In genomic region chr17:81927145-81927652, GRCh38 we compare ENCODE assay signal across 8 cellular contexts. TPM values are rescaled to one million over a fixed set of nuclear protein-coding genes. Genes with fewer than 3 reads are reported as not detected.
A peak's percentile ranks its signal among the peaks of the same experiment; 100 is the strongest.
DNase-seq lines count a peak whose midpoint lies in the region; ATAC-seq, FAIRE-seq and TF ChIP-seq lines count a peak whose summit lies in the region.

No MANE protein-coding gene starts in this region.

- DNase-seq in A549 (ENCODE audit: low read depth in 1 of 2, low spot score in 1 of 2) (no peak), cardiac fibroblast (ENCODE audit: low read depth in 2 of 2) (no peak), NCI-H1092 (lab: John Stamatoyannopoulos, UW) (no peak), NCI-H187 (lab: John Stamatoyannopoulos, UW) (no peak), NCI-H1694 (lab: John Stamatoyannopoulos, UW) (no peak)

- POLR2A ChIA-PET in A549 (lab: Yijun Ruan, JAX) = interaction anchor here (0.8 to 1.5 kb wide), 6 partner anchors 9 to 103 kb away, joined by 3 to 6 read pairs (median 4); partner anchors contain the start of genes CENPX and LRRC45

- TF ChIP-seq CTCF in A549 (IDR thresholded peaks at IDR 0.05) (no peak), cardiac fibroblast (IDR thresholded peaks at IDR 0.05; ENCODE audit: low read depth, low read length) (no peak)

- H3K4me1 ChIP-seq in A549 (peaks cover 43% of the 10 kb centered on the region), HUES64 (ENCODE audit: insufficient read depth, low read length) (peaks cover 26% of the 10 kb centered on the region), mucosa of stomach (ENCODE audit: control insufficient read depth, insufficient read depth, low read length) (peaks cover 63% of the 10 kb centered on the region)

- H3K4me3 ChIP-seq in A549 (peak overlapping the region; percentile 90), HUES64 (ENCODE audit: low read length) (peak overlapping the region; percentile 65), cardiac fibroblast (replicated peaks in 1 of 2; ENCODE audit: low read depth in 2 of 2, low read length in 2 of 2) (peak overlapping the region; percentile 77 to 87), mucosa of stomach (ENCODE audit: low read length) (peak overlapping the region; percentile 80)

- H3K9ac ChIP-seq in HUES64 (ENCODE audit: low read depth, low read length) (peak overlapping the region; percentile 74), mucosa of stomach (ENCODE audit: low read length) (peak overlapping the region; percentile 83)

- TF ChIP-seq EP300 in A549 (IDR thresholded peaks at IDR 0.05) = no peak

- TF ChIP-seq POLR2A in A549 (IDR thresholded peaks at IDR 0.05; ENCODE audit: low read length) = no peak

- WGBS in A549 (ENCODE audit: missing lambda C conversion rate) = no CpG with 5 or more reads among the region's 80 CpGs
- WGBS in HUES64 = under 1% methylated on average over 80 of the region's 80 CpGs

- TF ChIP-seq RAD21 in A549 (conservative IDR thresholded peaks at IDR 0.05 in 1 of 2, IDR thresholded peaks at IDR 0.05 in 1 of 2) = no peak

- CTCF ChIA-PET in A549 (lab: Yijun Ruan, JAX) = interaction anchor here (0.5 to 12.8 kb wide), 22 partner anchors 10 to 628 kb away, joined by 3 to 99 read pairs (median 7); partner anchors contain the start of genes ALYREF, CENPX, LRRC45 and NOTUM

- peak overlapping the region; percentile 96 for H3K4me2 ChIP-seq in A549

- FAIRE-seq in A549 (lab: Jason Lieb, UNC) = no peak

- H3K27ac ChIP-seq in A549 (peak overlapping the region; percentile 96 to 98), HUES64 (ENCODE audit: low read depth, low read length) (peak overlapping the region; percentile 84)

- peaks cover 6% of the 10 kb centered on the region for H3K36me3 ChIP-seq in HUES64 (ENCODE audit: insufficient read depth, low read length)
- no peaks in the 10 kb centered on the region for H3K36me3 ChIP-seq in mucosa of stomach (ENCODE audit: control insufficient read depth, insufficient read depth, low read length)

- H3K27me3 ChIP-seq in HUES64 (ENCODE audit: insufficient read depth, low read length) (peaks cover 16% of the 10 kb centered on the region), mucosa of stomach (ENCODE audit: control insufficient read depth, insufficient read depth, low read length) (peaks cover 10% of the 10 kb centered on the region)

- ATAC-seq in A549 (no peak), GM19035 (IDR thresholded peaks at IDR 0.05; ENCODE audit: unreplicated experiment) (peak; percentile 7)

- H3K9me3 ChIP-seq in A549 = no peaks in the 10 kb centered on the region
- H3K9me3 ChIP-seq in HUES64 (ENCODE audit: insufficient read depth, low read depth, low read length) = no peaks in the 10 kb centered on the region
- no peaks in the 10 kb centered on the region for H3K9me3 ChIP-seq in mucosa of stomach (ENCODE audit: control insufficient read depth, low read length)

TF ChIP-seq in A549, 52 proteins besides CTCF, POLR2A, EP300 and RAD21 (continues in another document):
- TF ChIP-seq ESRRA (IDR thresholded peaks at IDR 0.05; ENCODE audit: borderline replicate concordance, low read length) = no peak
- TF ChIP-seq HEYL (CRISPR knock-in tag; IDR thresholded peaks at IDR 0.05) = no peak
- TF ChIP-seq SREBF2 (IDR thresholded peaks at IDR 0.05) = no peak
- TF ChIP-seq, protein P1, sequence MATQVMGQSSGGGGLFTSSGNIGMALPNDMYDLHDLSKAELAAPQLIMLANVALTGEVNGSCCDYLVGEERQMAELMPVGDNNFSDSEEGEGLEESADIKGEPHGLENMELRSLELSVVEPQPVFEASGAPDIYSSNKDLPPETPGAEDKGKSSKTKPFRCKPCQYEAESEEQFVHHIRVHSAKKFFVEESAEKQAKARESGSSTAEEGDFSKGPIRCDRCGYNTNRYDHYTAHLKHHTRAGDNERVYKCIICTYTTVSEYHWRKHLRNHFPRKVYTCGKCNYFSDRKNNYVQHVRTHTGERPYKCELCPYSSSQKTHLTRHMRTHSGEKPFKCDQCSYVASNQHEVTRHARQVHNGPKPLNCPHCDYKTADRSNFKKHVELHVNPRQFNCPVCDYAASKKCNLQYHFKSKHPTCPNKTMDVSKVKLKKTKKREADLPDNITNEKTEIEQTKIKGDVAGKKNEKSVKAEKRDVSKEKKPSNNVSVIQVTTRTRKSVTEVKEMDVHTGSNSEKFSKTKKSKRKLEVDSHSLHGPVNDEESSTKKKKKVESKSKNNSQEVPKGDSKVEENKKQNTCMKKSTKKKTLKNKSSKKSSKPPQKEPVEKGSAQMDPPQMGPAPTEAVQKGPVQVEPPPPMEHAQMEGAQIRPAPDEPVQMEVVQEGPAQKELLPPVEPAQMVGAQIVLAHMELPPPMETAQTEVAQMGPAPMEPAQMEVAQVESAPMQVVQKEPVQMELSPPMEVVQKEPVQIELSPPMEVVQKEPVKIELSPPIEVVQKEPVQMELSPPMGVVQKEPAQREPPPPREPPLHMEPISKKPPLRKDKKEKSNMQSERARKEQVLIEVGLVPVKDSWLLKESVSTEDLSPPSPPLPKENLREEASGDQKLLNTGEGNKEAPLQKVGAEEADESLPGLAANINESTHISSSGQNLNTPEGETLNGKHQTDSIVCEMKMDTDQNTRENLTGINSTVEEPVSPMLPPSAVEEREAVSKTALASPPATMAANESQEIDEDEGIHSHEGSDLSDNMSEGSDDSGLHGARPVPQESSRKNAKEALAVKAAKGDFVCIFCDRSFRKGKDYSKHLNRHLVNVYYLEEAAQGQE (IDR thresholded peaks at IDR 0.05) = no peak
- no peak for TF ChIP-seq JUNB (IDR thresholded peaks at IDR 0.05)
- no peak for TF ChIP-seq PHF8 (IDR thresholded peaks at IDR 0.05; ENCODE audit: borderline replicate concordance, low read depth)
- TF ChIP-seq RCOR1 (IDR thresholded peaks at IDR 0.05; ENCODE audit: low read depth, low read length) = no peak
- no peak for TF ChIP-seq MAZ (IDR thresholded peaks at IDR 0.05; ENCODE audit: borderline replicate concordance, low read depth, low read length)
- TF ChIP-seq KDM5A (IDR thresholded peaks at IDR 0.05) = no peak
- TF ChIP-seq USF2 (IDR thresholded peaks at IDR 0.05) = no peak
- TF ChIP-seq POLR2AphosphoS2 (conservative IDR thresholded peaks at IDR 0.05; ENCODE audit: low read length) = no peak
- no peak for TF ChIP-seq MAFK (IDR thresholded peaks at IDR 0.05; ENCODE audit: partially characterized antibody)
- no peak for TF ChIP-seq SMC3 (IDR thresholded peaks at IDR 0.05)
- TF ChIP-seq, protein P2, sequence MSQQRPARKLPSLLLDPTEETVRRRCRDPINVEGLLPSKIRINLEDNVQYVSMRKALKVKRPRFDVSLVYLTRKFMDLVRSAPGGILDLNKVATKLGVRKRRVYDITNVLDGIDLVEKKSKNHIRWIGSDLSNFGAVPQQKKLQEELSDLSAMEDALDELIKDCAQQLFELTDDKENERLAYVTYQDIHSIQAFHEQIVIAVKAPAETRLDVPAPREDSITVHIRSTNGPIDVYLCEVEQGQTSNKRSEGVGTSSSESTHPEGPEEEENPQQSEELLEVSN (IDR thresholded peaks at IDR 0.05; ENCODE audit: borderline replicate concordance, low read depth) = no peak
- no peak for TF ChIP-seq FOXS1 (CRISPR knock-in tag; IDR thresholded peaks at IDR 0.05)
- TF ChIP-seq ZSCAN20 (CRISPR knock-in tag; IDR thresholded peaks at IDR 0.05) = no peak

RNA-seq across cellular contexts. Expression of gene MAFG, which starts 0.3 kb away (rescaled TPM):
- 41.6 and 47.9 TPM in 2 replicates for polyA plus RNA-seq in A549 (2011; rRNA removed)
- polyA plus RNA-seq in A549 (2012; cell fraction: cytosol; rRNA removed) = 55.5 and 60.4 TPM in 2 replicates
- 194 and 235 TPM in 2 replicates for polyA plus RNA-seq in A549 (2012; cell fraction: nucleus; rRNA removed)
- polyA plus RNA-seq in A549 (2017; fragmentation: RNase III; extraction: RNeasy Plus Mini Kit Qiagen cat#74134 plus additional on column Dnase treatment) = 49.8 to 57.9 TPM (median 52.4 TPM) in 3 replicates
- polyA minus RNA-seq in A549 (2011; rRNA and poly(A)+ RNA removed) = 18.1 and 22.6 TPM in 2 replicates
- 14.7 TPM for polyA plus RNA-seq in HUES64 (2013, experiment 1 of 2)
- polyA plus RNA-seq in HUES64 (2013, experiment 2 of 2) = 16.4 TPM

RNA-seq across cellular contexts. Expression of gene SIRT7, which starts 9.2 kb away (rescaled TPM):
- 9.8 and 13.7 TPM in 2 replicates for polyA plus RNA-seq in A549 (2011; rRNA removed)
- 29.1 and 29.7 TPM in 2 replicates for polyA plus RNA-seq in A549 (2012; cell fraction: cytosol; rRNA removed)
- polyA plus RNA-seq in A549 (2012; cell fraction: nucleus; rRNA removed) = 131 and 141 TPM in 2 replicates
- polyA plus RNA-seq in A549 (2017; fragmentation: RNase III; extraction: RNeasy Plus Mini Kit Qiagen cat#74134 plus additional on column Dnase treatment) = 34.0 to 35.2 TPM (median 34.8 TPM) in 3 replicates
- polyA minus RNA-seq in A549 (2011; rRNA and poly(A)+ RNA removed) = 40.0 and 46.9 TPM in 2 replicates
- polyA plus RNA-seq in HUES64 (2013, experiment 1 of 2) = 12.9 TPM
- 10.5 TPM for polyA plus RNA-seq in HUES64 (2013, experiment 2 of 2)

RNA-seq across cellular contexts. Expression of gene PYCR1, which starts 9.9 kb away (rescaled TPM):
- polyA plus RNA-seq in A549 (2011; rRNA removed) = 77.1 and 81.4 TPM in 2 replicates
- polyA plus RNA-seq in A549 (2012; cell fraction: cytosol; rRNA removed) = 150 and 202 TPM in 2 replicates
- 126 and 181 TPM in 2 replicates for polyA plus RNA-seq in A549 (2012; cell fraction: nucleus; rRNA removed)
- 81.4 to 93.3 TPM (median 87.2 TPM) in 3 replicates for polyA plus RNA-seq in A549 (2017; fragmentation: RNase III; extraction: RNeasy Plus Mini Kit Qiagen cat#74134 plus additional on column Dnase treatment)
- 94.1 and 104 TPM in 2 replicates for polyA minus RNA-seq in A549 (2011; rRNA and poly(A)+ RNA removed)
- 87.7 TPM for polyA plus RNA-seq in HUES64 (2013, experiment 1 of 2)
- polyA plus RNA-seq in HUES64 (2013, experiment 2 of 2) = 88.3 TPM

RNA-seq across cellular contexts. Expression of gene PCYT2, which starts 16.0 kb away (rescaled TPM):
- polyA plus RNA-seq in A549 (2011; rRNA removed) = 7.1 and 7.7 TPM in 2 replicates
- polyA plus RNA-seq in A549 (2012; cell fraction: cytosol; rRNA removed) = 16.6 and 20.5 TPM in 2 replicates
- polyA plus RNA-seq in A549 (2012; cell fraction: nucleus; rRNA removed) = 39.2 and 46.7 TPM in 2 replicates
- 14.8 to 17.0 TPM (median 16.3 TPM) in 3 replicates for polyA plus RNA-seq in A549 (2017; fragmentation: RNase III; extraction: RNeasy Plus Mini Kit Qiagen cat#74134 plus additional on column Dnase treatment)
- 12.4 and 13.8 TPM in 2 replicates for polyA minus RNA-seq in A549 (2011; rRNA and poly(A)+ RNA removed)
- 37.6 TPM for polyA plus RNA-seq in HUES64 (2013, experiment 1 of 2)
- polyA plus RNA-seq in HUES64 (2013, experiment 2 of 2) = 35.9 TPM

RNA-seq across cellular contexts. Expression of gene MYADML2, which starts 19.8 kb away (rescaled TPM):
- polyA plus RNA-seq in A549 (2011; rRNA removed) (not detected in 2 replicates), A549 (2017; fragmentation: RNase III; extraction: RNeasy Plus Mini Kit Qiagen cat#74134 plus additional on column Dnase treatment) (not detected in 3 replicates)
- not detected in 2 replicates for polyA plus RNA-seq in A549 (2012; cell fraction: cytosol; rRNA removed)
- polyA plus RNA-seq in A549 (2012; cell fraction: nucleus; rRNA removed) = not detected in 2 replicates
- polyA minus RNA-seq in A549 (2011; rRNA and poly(A)+ RNA removed) = not detected in 2 replicates
- polyA plus RNA-seq in HUES64 (2013, experiment 1 of 2) = 0.10 TPM
- not detected for polyA plus RNA-seq in HUES64 (2013, experiment 2 of 2)
